In genomic region chr17:62892870-62893338, GRCh38 we compare ENCODE assay signal across 11 cellular contexts.
DNase-seq lines count a peak whose midpoint lies in the region; ATAC-seq and TF ChIP-seq lines count a peak whose summit lies in the region.
"Had no signal": no experiment of that assay in that cellular context is flagged by ENCODE, and none has a peak within 500 bp of the region (broad histone marks: within the 10 kb centered on the region; RNA-seq: fewer than 3 reads in every experiment).

No MANE protein-coding gene starts in this region.

- peak; percentile 97 for ATAC-seq in activated CD4-positive, alpha-beta T cell treated with anti-CD3 and anti-CD28 coated beads for 36 hours

- POLR2A ChIA-PET in activated CD4-positive, alpha-beta T cell treated with anti-CD3 and anti-CD28 coated beads for 36 hours (lab: Charles Lee) = no interaction called here

- peaks cover 9% of the 10 kb centered on the region for H3K4me1 Mint-ChIP-seq in activated CD4-positive, alpha-beta T cell treated with anti-CD3 and anti-CD28 coated beads for 36 hours
- H3K4me1 Mint-ChIP-seq in endothelial cell (ENCODE audit: unreplicated experiment) = peaks cover 46% of the 10 kb centered on the region

- no peak for TF ChIP-seq CTCF in endothelial cell (IDR thresholded peaks at IDR 0.05; ENCODE audit: unreplicated experiment)

- no peaks in the 10 kb centered on the region for H3K36me3 Mint-ChIP-seq in activated CD4-positive, alpha-beta T cell treated with anti-CD3 and anti-CD28 coated beads for 36 hours (ENCODE audit: low read depth)
- no peaks in the 10 kb centered on the region for H3K36me3 Mint-ChIP-seq in endothelial cell (ENCODE audit: low read depth, unreplicated experiment)
- H3K36me3 Mint-ChIP-seq: CD4-positive, CD25-positive, alpha-beta regulatory T cell had no signal

- peaks cover 6% of the 10 kb centered on the region for H3K27me3 Mint-ChIP-seq in activated CD4-positive, alpha-beta T cell treated with anti-CD3 and anti-CD28 coated beads for 36 hours
- peaks cover 3% of the 10 kb centered on the region for H3K27me3 Mint-ChIP-seq in endothelial cell (ENCODE audit: unreplicated experiment)

- no peaks in the 10 kb centered on the region for H3K9me3 Mint-ChIP-seq in activated CD4-positive, alpha-beta T cell treated with anti-CD3 and anti-CD28 coated beads for 36 hours (ENCODE audit: low read depth)
- no peaks in the 10 kb centered on the region for H3K9me3 Mint-ChIP-seq in endothelial cell (ENCODE audit: unreplicated experiment)
- H3K9me3 Mint-ChIP-seq: T-helper 1 cell treated with Interleukin-12 subunit alpha and Interleukin-12 subunit beta and Interleukin-4 antibody, amounts not matched to agents 30 μg/mL and 1 μg/mL, for 36 hours had no signal

- intact Hi-C loops in activated CD4-positive, alpha-beta T cell treated with anti-CD3 and anti-CD28 coated beads for 36 hours (cut with DNase I, micrococcal nuclease) = no loop called here

- no peak overlapping the region for H3K27ac Mint-ChIP-seq in activated CD4-positive, alpha-beta T cell treated with anti-CD3 and anti-CD28 coated beads for 36 hours
- peak overlapping the region; percentile 80 for H3K27ac Mint-ChIP-seq in endothelial cell (ENCODE audit: unreplicated experiment)
- H3K27ac Mint-ChIP-seq: T-helper 1 cell treated with Interleukin-12 subunit alpha and Interleukin-12 subunit beta and Interleukin-4 antibody, amounts not matched to agents 30 μg/mL and 1 μg/mL, for 36 hours had no signal

- DNase-seq in activated CD4-positive, alpha-beta T cell treated with anti-CD3 and anti-CD28 coated beads for 36 hours = peak; percentile 45
- DNase-seq in activated CD4-positive, alpha-beta T cell treated with anti-CD3 and anti-CD28 coated beads, Interleukin-2, amount 50 U/mL, for 1 hour = no peak
- DNase-seq in RPMI8226 = peak; percentile 53
- DNase-seq in endothelial cell (ENCODE audit: low spot score) = peak; percentile 41
- DNase-seq in mucosa of gallbladder (ENCODE audit: low spot score) = peak; percentile 60
- no peak for DNase-seq in NCI-H1694 (lab: John Stamatoyannopoulos, UW)
- no peak for DNase-seq in NCI-H128 (lab: John Stamatoyannopoulos, UW; ENCODE audit: unreplicated experiment)
- no peak for DNase-seq in LoVo (ENCODE audit: low spot score)
- DNase-seq: naive B cell had no signal

- no peak overlapping the region for H3K4me3 Mint-ChIP-seq in activated CD4-positive, alpha-beta T cell treated with anti-CD3 and anti-CD28 coated beads for 36 hours
- peak overlapping the region; percentile 8 for H3K4me3 Mint-ChIP-seq in endothelial cell (ENCODE audit: unreplicated experiment)
- H3K4me3 Mint-ChIP-seq: CD4-positive, CD25-positive, alpha-beta regulatory T cell; naive B cell; T-helper 1 cell treated with Interleukin-12 subunit alpha and Interleukin-12 subunit beta and Interleukin-4 antibody, amounts not matched to agents 30 μg/mL and 1 μg/mL, for 36 hours had no signal

- CTCF ChIA-PET in activated CD4-positive, alpha-beta T cell treated with anti-CD3 and anti-CD28 coated beads for 36 hours (lab: Charles Lee) = no interaction called here

Comparison
In these comparisons a context has a peak if more than half of its experiments do, and no peak if none do; other contexts are left out.
1. DNase-seq: peak in activated CD4-positive, alpha-beta T cell treated with anti-CD3 and anti-CD28 coated beads for 36 hours (single experiment), RPMI8226 (single experiment), endothelial cell (single experiment) and mucosa of gallbladder (single experiment); none in activated CD4-positive, alpha-beta T cell treated with anti-CD3 and anti-CD28 coated beads, Interleukin-2, amount 50 U/mL, for 1 hour (single experiment), NCI-H1694 (single experiment), NCI-H128 (single experiment) and LoVo (single experiment).